In genomic region chr11:32792948-32793475, GRCh38 we compare ENCODE assay signal across 8 cellular contexts. TPM values are rescaled to one million over a fixed set of nuclear protein-coding genes. Genes with fewer than 3 reads are reported as not detected.
DNase-seq lines count a peak whose midpoint lies in the region; ATAC-seq and TF ChIP-seq lines count a peak whose summit lies in the region.

No MANE protein-coding gene starts in this region.

- TF ChIP-seq POLR2A in NB4 (IDR thresholded peaks at IDR 0.05; ENCODE audit: extremely low read depth, insufficient read length) (no peak), spleen (IDR thresholded peaks at IDR 0.05) (no peak)

- in situ Hi-C loops in HAP-1 (cut with MboI; ENCODE audit: low sequenced_read_pairs) = no loop called here

- H3K27ac Mint-ChIP-seq in T-helper 17 cell = no peak overlapping the region

- peak; percentile 64 for DNase-seq in ELR (ENCODE audit: low read depth)
- peak; percentile 42 to 78 for DNase-seq in HAP-1 (ENCODE audit: low spot score in 2 of 2)
- peak; percentile 60 for DNase-seq in NB4 (ENCODE audit: low read depth)
- DNase-seq in T-helper 17 cell = peak; percentile 23 to 49 (median 30)
- peak in 30 of 58 donors; percentile 1 to 63 (median 14) for DNase-seq in anterior cingulate cortex (lab: John Stamatoyannopoulos, UW)
- DNase-seq in spleen = no peak
- no peak for DNase-seq in H4 (ENCODE audit: low spot score)

- TF ChIP-seq CTCF in NB4 (IDR thresholded peaks at IDR 0.05; ENCODE audit: low read depth, low read length) = peak; percentile 62
- peak; percentile 29 to 77 (median 55) for TF ChIP-seq CTCF in spleen (IDR thresholded peaks at IDR 0.05 in 8 of 11, conservative IDR thresholded peaks at IDR 0.05 in 3 of 11)

- no peak overlapping the region for H3K4me3 Mint-ChIP-seq in T-helper 17 cell

- H3K27me3 ChIP-seq in HAP-1 (ENCODE audit: low read depth) (peaks cover 14% of the 10 kb centered on the region), iPS-15b (ENCODE audit: control insufficient read depth, insufficient read depth, low read length) (no peaks in the 10 kb centered on the region), spleen (replicated peaks in 1 of 7) (no peaks in the 10 kb centered on the region)

- no peak overlapping the region for H3K4me3 ChIP-seq in HAP-1
- no peak overlapping the region for H3K4me3 ChIP-seq in NB4 (ENCODE audit: low read depth, low read length)
- peak overlapping the region; percentile 24 for H3K4me3 ChIP-seq in iPS-15b (ENCODE audit: low read depth, low read length)
- H3K4me3 ChIP-seq in spleen = peak overlapping the region in 4 of 8 donors; percentile 2 to 43 (median 10)

- H3K4me1 Mint-ChIP-seq in T-helper 17 cell = peaks cover 4% of the 10 kb centered on the region

- H3K36me3 Mint-ChIP-seq in T-helper 17 cell (ENCODE audit: low read depth) = no peaks in the 10 kb centered on the region

- peak; percentile 77 for ATAC-seq in T-helper 17 cell

- H3K9me3 ChIP-seq in HAP-1 (no peaks in the 10 kb centered on the region), T-helper 17 cell (ENCODE audit: control insufficient read depth, low read length, poor library complexity, severe bottlenecking) (no peaks in the 10 kb centered on the region), iPS-15b (ENCODE audit: control insufficient read depth, insufficient read depth, low read length) (no peaks in the 10 kb centered on the region), spleen (no peaks in the 10 kb centered on the region)

- no peaks in the 10 kb centered on the region for H3K36me3 ChIP-seq in HAP-1 (replicated peaks)
- no peaks in the 10 kb centered on the region for H3K36me3 ChIP-seq in iPS-15b (ENCODE audit: control insufficient read depth, insufficient read depth, low read length)
- no peaks in the 10 kb centered on the region for H3K36me3 ChIP-seq in spleen

- H3K4me1 ChIP-seq in HAP-1 (no peaks in the 10 kb centered on the region), iPS-15b (ENCODE audit: control insufficient read depth, insufficient read depth, low read length) (peaks cover 4% of the 10 kb centered on the region), spleen (peaks cover 0 to 11% (median 7%) of the 10 kb centered on the region in 6 donors)

- peaks cover 38% of the 10 kb centered on the region for H3K27me3 Mint-ChIP-seq in T-helper 17 cell

- no peak overlapping the region for H3K27ac ChIP-seq in spleen

- 16 to 18% (median 17%) methylated on average over 13 of the region's 13 CpGs for WGBS in spleen, 5 donors

- no peak overlapping the region for H3K9ac ChIP-seq in iPS-15b (ENCODE audit: low read depth, low read length)

- intact Hi-C loops in spleen (cut with DNase I; ENCODE audit: low total_unique reads) = loop anchor here (5.0 kb wide), 1 partner anchor 471 kb away; no protein-coding TSS in a partner anchor

RNA-seq across cellular contexts. Expression of gene CCDC73, which starts 1.4 kb away (rescaled TPM):
- not detected for total RNA-seq in T-helper 17 cell
- 1 to 10 TPM in 2 of 7 donors, under 1 TPM in 4, not detected in 1; 0.46 to 2.1 (median 0.72) TPM for total RNA-seq in spleen
- under 1 TPM; 0.16 to 0.18 (median 0.17) TPM for polyA plus RNA-seq in spleen
- total RNA-seq in H4 (2014; rRNA removed; shearing (Covaris generic)) = not detected in 2 replicates

RNA-seq across cellular contexts. Expression of gene PRRG4, which starts 36.7 kb away (rescaled TPM):
- total RNA-seq in T-helper 17 cell = under 1 TPM in 1 of 2 donors, not detected in 1; 0.07 TPM
- total RNA-seq in spleen = 1 to 10 TPM; 2.8 to 6.7 (median 4.3) TPM
- 1 to 10 TPM in 1 of 3 donors, under 1 TPM in 2; 0.65 to 2.6 (median 0.87) TPM for polyA plus RNA-seq in spleen
- 0.25 TPM in 2 replicates for total RNA-seq in H4 (2014; rRNA removed; shearing (Covaris generic))

Comparison
In these comparisons a context has a peak if more than half of its experiments do, and no peak if none do; other contexts are left out.
1. DNase-seq: peak in ELR (single experiment), HAP-1 (2 of 2), NB4 (single experiment), T-helper 17 cell (3 of 3) and anterior cingulate cortex (30 of 58); none in spleen (single experiment) and H4 (single experiment).